8 cellular contexts compared by ENCODE assay signal in genomic region chr19:18290250-18291018, GRCh38. TPM values are rescaled to one million over a fixed set of nuclear protein-coding genes. Genes with fewer than 3 reads are reported as not detected.
DNase-seq lines count a peak whose midpoint lies in the region; ATAC-seq and TF ChIP-seq lines count a peak whose summit lies in the region.

No MANE protein-coding gene starts in this region.

- H3K36me3 ChIP-seq in Caco-2 (ENCODE audit: control insufficient read depth, insufficient read depth, low read length) = no peaks in the 10 kb centered on the region

- H3K4me3 Mint-ChIP-seq in Caco-2 (ENCODE audit: unreplicated experiment) = peak overlapping the region; percentile 71

- intact Hi-C loops in Caco-2 (cut with micrococcal nuclease; ENCODE audit: unreplicated experiment) (no loop called here), posterior cingulate gyrus (cut with DNase I) (no loop called here)

- POLR2A ChIA-PET in Caco-2 (lab: Charles Lee) = interaction anchor here (1.0 kb wide), 1 partner anchor 32 kb away, joined by 3 read pairs; no protein-coding TSS in a partner anchor

- peak overlapping the region; percentile 92 for H3K27ac Mint-ChIP-seq in Caco-2 (ENCODE audit: unreplicated experiment)

- peaks cover 7% of the 10 kb centered on the region for H3K36me3 Mint-ChIP-seq in Caco-2 (ENCODE audit: insufficient read depth, unreplicated experiment)

- DNase-seq in Caco-2 (no peak), glomerular visceral epithelial cell (ENCODE audit: extremely low spot score) (peak; percentile 39), NCI-H2227 (lab: John Stamatoyannopoulos, UW; ENCODE audit: unreplicated experiment) (no peak), posterior cingulate gyrus (no peak)
- peak; percentile 87 for DNase-seq in Jurkat, Clone E6-1 (ENCODE audit: low read depth, low spot score)
- DNase-seq in activated CD8-positive, alpha-beta memory T cell treated with anti-CD3 and anti-CD28 coated beads, Interleukin-2, amount 50 U/mL, for 24 hours (ENCODE audit: extremely low read depth) = peak; percentile 78
- DNase-seq in stimulated activated CD4-positive, alpha-beta T cell treated with anti-CD3 and anti-CD28 coated beads, Interleukin-4, amount 100 ng/mL, for 4 hours = peak; percentile 66 to 80

- CTCF ChIA-PET in Caco-2 (lab: Charles Lee) = interaction anchor here (3.0 kb wide), 1 partner anchor 11 kb away, joined by 82 read pairs; the partner anchor contains the start of gene JUND

- H3K27me3 Mint-ChIP-seq in Caco-2 (ENCODE audit: insufficient read depth, unreplicated experiment) = no peaks in the 10 kb centered on the region

- no peak for TF ChIP-seq CTCF in Caco-2 (IDR thresholded peaks at IDR 0.05; ENCODE audit: insufficient read depth in 1 of 2, low read depth in 1 of 2, low read length in 1 of 2, severe bottlenecking in 1 of 2, unreplicated experiment in 1 of 2)

- H3K27me3 ChIP-seq in Caco-2 (replicated peaks; ENCODE audit: control insufficient read depth, insufficient read depth, low read length) = no peaks in the 10 kb centered on the region

- no peaks in the 10 kb centered on the region for H3K9me3 ChIP-seq in Caco-2

- BruUV-seq in Caco-2 (replicated peaks; lab: Mats Ljungman, UMichigan) = no TSS peak

- H3K9me3 Mint-ChIP-seq in Caco-2 (ENCODE audit: unreplicated experiment) = no peaks in the 10 kb centered on the region

- peaks cover 18% of the 10 kb centered on the region for H3K4me1 ChIP-seq in Caco-2

- H3K4me3 ChIP-seq in Caco-2 (ENCODE audit: low read depth, low read length) = no peak overlapping the region
- H3K4me3 ChIP-seq in Jurkat, Clone E6-1 (ENCODE audit: low read length) = no peak overlapping the region; the same call in 1 of the 2 replicates

- ATAC-seq in HG03045 (IDR thresholded peaks at IDR 0.05; ENCODE audit: unreplicated experiment) = no peak

- H3K4me1 Mint-ChIP-seq in Caco-2 (ENCODE audit: low read depth, unreplicated experiment) = peaks cover 13% of the 10 kb centered on the region

RNA-seq across cellular contexts. Expression of gene JUND, which starts 9.0 kb away (rescaled TPM):
- 75.5 and 78.8 TPM in 2 replicates for total RNA-seq in Caco-2 (2022)
- polyA plus RNA-seq in Jurkat, Clone E6-1 (2012; ENCODE audit: insufficient read depth, insufficient read length) = 45.1 TPM

RNA-seq across cellular contexts. Expression of gene IQCN, which starts 16.2 kb away (rescaled TPM):
- 1.5 and 2.1 TPM in 2 replicates for total RNA-seq in Caco-2 (2022)
- 0.70 TPM for polyA plus RNA-seq in Jurkat, Clone E6-1 (2012; ENCODE audit: insufficient read depth, insufficient read length)

RNA-seq across cellular contexts. Expression of gene LSM4, which starts 32.4 kb away (rescaled TPM):
- total RNA-seq in Caco-2 (2022) = 184 and 186 TPM in 2 replicates
- 353 TPM for polyA plus RNA-seq in Jurkat, Clone E6-1 (2012; ENCODE audit: insufficient read depth, insufficient read length)

RNA-seq across cellular contexts. Expression of gene PGPEP1, which starts 50.0 kb away (rescaled TPM):
- total RNA-seq in Caco-2 (2022) = 25.6 and 26.0 TPM in 2 replicates
- 7.1 TPM for polyA plus RNA-seq in Jurkat, Clone E6-1 (2012; ENCODE audit: insufficient read depth, insufficient read length)

Comparison
In these comparisons a context has a peak if more than half of its experiments do, and no peak if none do; other contexts are left out.
1. DNase-seq: peak in Jurkat, Clone E6-1 (single experiment), activated CD8-positive, alpha-beta memory T cell treated with anti-CD3 and anti-CD28 coated beads, Interleukin-2, amount 50 U/mL, for 24 hours (single experiment), glomerular visceral epithelial cell (single experiment) and stimulated activated CD4-positive, alpha-beta T cell treated with anti-CD3 and anti-CD28 coated beads, Interleukin-4, amount 100 ng/mL, for 4 hours (2 of 2); none in Caco-2 (0 of 2), NCI-H2227 (single experiment) and posterior cingulate gyrus (0 of 10).